In genomic region chr6:18454446-18454845, GRCh38 we compare ENCODE assay signal across 24 cellular contexts.
A peak's percentile ranks its signal among the peaks of the same experiment; 100 is the strongest.
DNase-seq lines count a peak whose midpoint lies in the region; ATAC-seq, FAIRE-seq and TF ChIP-seq lines count a peak whose summit lies in the region.
"Had no signal": no experiment of that assay in that cellular context is flagged by ENCODE, and none has a peak within 500 bp of the region (broad histone marks: within the 10 kb centered on the region; RNA-seq: fewer than 3 reads in every experiment).

No MANE protein-coding gene starts in this region.

- H4K20me1 ChIP-seq in endothelial cell of umbilical vein (replicated peaks; ENCODE audit: control insufficient read depth, extremely low read depth, insufficient read depth, low read length) (peaks cover 5% of the 10 kb centered on the region), neural progenitor cell (ENCODE audit: low read depth) (no peaks in the 10 kb centered on the region)

- no peaks in the 10 kb centered on the region for H3K9me3 Mint-ChIP-seq in neural progenitor cell
- H3K9me3 Mint-ChIP-seq: CD4-positive, alpha-beta T cell; CD8-positive, alpha-beta T cell had no signal

- H3K9ac ChIP-seq in endothelial cell of umbilical vein (replicated peaks; ENCODE audit: extremely low read depth, insufficient read depth, low read length) (no peak overlapping the region), neural progenitor cell (no peak overlapping the region)
- H3K9ac ChIP-seq: BLaER1 treated with 17β-estradiol and CSF1 and Interleukin-3, amounts not matched to agents 10 nM and 100 nM had no signal

- no peaks in the 10 kb centered on the region for H3K4me1 Mint-ChIP-seq in neural progenitor cell

- DNase-seq in dermis blood vessel endothelial cell (peak; percentile 31), endothelial cell of umbilical vein (ENCODE audit: low read depth, low spot score) (peak; percentile 70), neural progenitor cell (ENCODE audit: low spot score) (no peak), gastrocnemius medialis (no peak), epidermal melanocyte (ENCODE audit: insufficient read length, low spot score) (no peak), DMS79 treated with DMSO at 0.1 percent for 48 hours (lab: John Stamatoyannopoulos, UW) (no peak)
- no peak for DNase-seq in effector CD4-positive, alpha-beta T cell
- DNase-seq: AML-193; CD4-positive, alpha-beta T cell; CD8-positive, alpha-beta T cell; COR-L47; DMS 273 treated with DMSO at 0.1 percent for 48 hours; DMS153; DMS53; DMS79; GF-D8 had no signal

- H3K27ac Mint-ChIP-seq in neural progenitor cell, result no peak overlapping the region
- H3K27ac Mint-ChIP-seq: B cell; CD4-positive, alpha-beta T cell; CD8-positive, alpha-beta T cell had no signal

- CTCF ChIA-PET in endothelial cell of umbilical vein (lab: Charles Lee), result no interaction called here

- no peaks in the 10 kb centered on the region for H3K27me3 ChIP-seq in endothelial cell of umbilical vein (ENCODE audit: control insufficient read depth in 2 of 2, insufficient read depth in 2 of 2, low read length in 2 of 2)
- H3K27me3 ChIP-seq in neural progenitor cell, result no peaks in the 10 kb centered on the region
- no peaks in the 10 kb centered on the region for H3K27me3 ChIP-seq in gastrocnemius medialis
- H3K27me3 ChIP-seq: BLaER1 treated with 17β-estradiol and CSF1 and Interleukin-3, amounts not matched to agents 10 nM and 100 nM had no signal

- peak overlapping the region; percentile 65 for H3K4me2 ChIP-seq in endothelial cell of umbilical vein (ENCODE audit: insufficient read depth, low read length)
- H3K4me2 ChIP-seq in neural progenitor cell, result no peak overlapping the region
- H3K4me2 ChIP-seq: A549; BLaER1 treated with 17β-estradiol and CSF1 and Interleukin-3, amounts not matched to agents 10 nM and 100 nM had no signal

- H3K36me3 ChIP-seq in endothelial cell of umbilical vein (ENCODE audit: control insufficient read depth in 2 of 2, extremely low read depth in 1 of 2, insufficient read depth in 2 of 2, low read length in 2 of 2) (peaks cover 13 to 15% of the 10 kb centered on the region in 2 experiments), neural progenitor cell (no peaks in the 10 kb centered on the region), gastrocnemius medialis (peaks cover 0 to 2% of the 10 kb centered on the region in 2 donors)

- H3K4me1 ChIP-seq in endothelial cell of umbilical vein (ENCODE audit: control insufficient read depth, extremely low read depth, insufficient read depth, low read length) (peaks cover 26% of the 10 kb centered on the region), neural progenitor cell (peaks cover 4% of the 10 kb centered on the region), gastrocnemius medialis (peaks cover 53% of the 10 kb centered on the region in 2 donors)
- H3K4me1 ChIP-seq: A549 had no signal

- H3K27ac ChIP-seq in endothelial cell of umbilical vein (ENCODE audit: insufficient read depth, low read depth, low read length), result no peak overlapping the region
- no peak overlapping the region for H3K27ac ChIP-seq in neural progenitor cell
- H3K27ac ChIP-seq in gastrocnemius medialis, result peak overlapping the region; percentile 30 to 88 (median 82)
- H3K27ac ChIP-seq: 22Rv1; A549; BLaER1 treated with 17β-estradiol and CSF1 and Interleukin-3, amounts not matched to agents 10 nM and 100 nM; C4-2B had no signal

- in situ Hi-C loops in gastrocnemius medialis (cut with MboI; ENCODE audit: low sequenced_read_pairs in 4 of 4), result loop anchor here in 1 of 4 donors (25.0 kb wide), 1 partner anchor 117 kb away; no protein-coding TSS in a partner anchor

- POLR2A ChIA-PET in endothelial cell of umbilical vein (lab: Charles Lee), result no interaction called here

- H3K9me3 ChIP-seq in endothelial cell of umbilical vein (replicated peaks; ENCODE audit: control insufficient read depth, insufficient read depth, low read length) (no peaks in the 10 kb centered on the region), neural progenitor cell (ENCODE audit: low read depth) (no peaks in the 10 kb centered on the region), gastrocnemius medialis (no peaks in the 10 kb centered on the region)
- H3K9me3 ChIP-seq: A549 had no signal

- no peak overlapping the region for H2AFZ ChIP-seq in endothelial cell of umbilical vein (ENCODE audit: low read depth, low read length)
- peak overlapping the region; percentile 55 for H2AFZ ChIP-seq in neural progenitor cell (replicated peaks)

- H3K27me3 Mint-ChIP-seq in neural progenitor cell (ENCODE audit: insufficient read depth, low read depth), result no peaks in the 10 kb centered on the region
- H3K27me3 Mint-ChIP-seq: B cell; CD4-positive, alpha-beta T cell had no signal

- H3K4me3 ChIP-seq in endothelial cell of umbilical vein (replicated peaks in 1 of 3; ENCODE audit: insufficient read depth in 1 of 3, low read depth in 1 of 3, low read length in 3 of 3), result peak overlapping the region in 1 of 3 experiments; percentile 18
- no peak overlapping the region for H3K4me3 ChIP-seq in neural progenitor cell
- no peak overlapping the region for H3K4me3 ChIP-seq in gastrocnemius medialis
- H3K4me3 ChIP-seq: A549; BLaER1 treated with 17β-estradiol and CSF1 and Interleukin-3, amounts not matched to agents 10 nM and 100 nM had no signal

- no peak for ATAC-seq in gastrocnemius medialis
- ATAC-seq: A549; CD8-positive, alpha-beta T cell had no signal

- intact Hi-C loops in endothelial cell of umbilical vein (cut with micrococcal nuclease), result loop anchor here (5.0 kb wide), 1 partner anchor 117 kb away; no protein-coding TSS in a partner anchor
- intact Hi-C loops in gastrocnemius medialis (cut with DNase I; ENCODE audit: low total_unique reads), result no loop called here

- no peak overlapping the region for H3K4me3 Mint-ChIP-seq in neural progenitor cell
- H3K4me3 Mint-ChIP-seq: B cell; CD4-positive, alpha-beta T cell; CD8-positive, alpha-beta T cell had no signal

- H3F3A ChIP-seq in neural progenitor cell (ENCODE audit: low read depth), result no peaks in the 10 kb centered on the region

- TF ChIP-seq CTCF in endothelial cell of umbilical vein (IDR thresholded peaks at IDR 0.05; ENCODE audit: extremely low read depth in 1 of 2, insufficient read depth in 1 of 2, low read depth in 1 of 2, low read length in 2 of 2) (no peak), neural progenitor cell (IDR thresholded peaks at IDR 0.05) (no peak), gastrocnemius medialis (IDR thresholded peaks at IDR 0.05 in 4 of 5, conservative IDR thresholded peaks at IDR 0.05 in 1 of 5) (no peak)

- FAIRE-seq in endothelial cell of umbilical vein (lab: Jason Lieb, UNC), result no peak
- FAIRE-seq: A549, G401.6, GM12891, GM19239 had no signal

- H3K9me1 ChIP-seq in endothelial cell of umbilical vein (replicated peaks; ENCODE audit: control insufficient read depth, extremely low read depth, insufficient read depth, low read length), result peaks cover 3% of the 10 kb centered on the region

- no TSS peak for BruUV-seq in endothelial cell of umbilical vein (replicated peaks; lab: Mats Ljungman, UMichigan)

- TF ChIP-seq POLR2A in endothelial cell of umbilical vein (IDR thresholded peaks at IDR 0.05; ENCODE audit: low read depth, low read length), result no peak
- no peak for TF ChIP-seq POLR2A in gastrocnemius medialis (IDR thresholded peaks at IDR 0.05)

- H3K79me2 ChIP-seq in endothelial cell of umbilical vein (ENCODE audit: control insufficient read depth, insufficient read depth, low read length), result peaks cover 64% of the 10 kb centered on the region
- no peaks in the 10 kb centered on the region for H3K79me2 ChIP-seq in neural progenitor cell (ENCODE audit: low read depth)

- no peaks in the 10 kb centered on the region for H3K36me3 Mint-ChIP-seq in neural progenitor cell

- dilution Hi-C loops in endothelial cell of umbilical vein (cut with MboI; ENCODE audit: extremely low pct_ligation_motif_present, low sequenced_read_pairs), result no loop called here

TF ChIP-seq in endothelial cell of umbilical vein, 7 proteins besides CTCF, POLR2A, EP300 and RAD21:
- TF ChIP-seq JUN (IDR thresholded peaks at IDR 0.05; ENCODE audit: borderline replicate concordance, insufficient read depth, insufficient read length, low read depth), result no peak
TF ChIP-seq in endothelial cell of umbilical vein: peak in this region for 0.

Comparison
In these comparisons a context has a peak if more than half of its experiments do, and no peak if none do; other contexts are left out.
1. DNase-seq: peak in dermis blood vessel endothelial cell (single experiment) and endothelial cell of umbilical vein (single experiment); none in neural progenitor cell (single experiment), gastrocnemius medialis (0 of 2), epidermal melanocyte (single experiment), DMS79 treated with DMSO at 0.1 percent for 48 hours (single experiment) and effector CD4-positive, alpha-beta T cell (single experiment).
2. H3K27ac ChIP-seq: peak in gastrocnemius medialis (4 of 4); none in endothelial cell of umbilical vein (single experiment) and neural progenitor cell (single experiment).